13 cellular contexts compared by ENCODE assay signal in genomic region chr12:52628111-52628507, GRCh38. TPM values are rescaled to one million over a fixed set of nuclear protein-coding genes. Genes with fewer than 3 reads are reported as not detected.
A peak's percentile ranks its signal among the peaks of the same experiment; 100 is the strongest.
DNase-seq lines count a peak whose midpoint lies in the region; ATAC-seq and TF ChIP-seq lines count a peak whose summit lies in the region.
"Had no signal": no experiment of that assay in that cellular context is flagged by ENCODE, and none has a peak within 500 bp of the region (broad histone marks: within the 10 kb centered on the region; RNA-seq: fewer than 3 reads in every experiment).

No MANE protein-coding gene starts in this region.

- peak overlapping the region; percentile 5 for H3K4me3 Mint-ChIP-seq in activated naive CD4-positive, alpha-beta T cell treated with anti-CD3 and anti-CD28 coated beads for 36 hours
- H3K4me3 Mint-ChIP-seq in activated naive CD4-positive, alpha-beta T cell treated with anti-CD3 and anti-CD28 coated beads, Interleukin-2, amount 10 ng/mL, durations not matched to agents 7 days and 5 days, result no peak overlapping the region
- H3K4me3 Mint-ChIP-seq in central memory CD8-positive, alpha-beta T cell, result no peak overlapping the region
- no peak overlapping the region for H3K4me3 Mint-ChIP-seq in osteocyte (ENCODE audit: unreplicated experiment)

- H3K4me1 Mint-ChIP-seq in activated naive CD4-positive, alpha-beta T cell treated with anti-CD3 and anti-CD28 coated beads for 36 hours (ENCODE audit: low read depth), result peaks cover 71% of the 10 kb centered on the region
- peaks cover 54% of the 10 kb centered on the region for H3K4me1 Mint-ChIP-seq in activated naive CD4-positive, alpha-beta T cell treated with anti-CD3 and anti-CD28 coated beads, Interleukin-2, amount 10 ng/mL, durations not matched to agents 7 days and 5 days
- H3K4me1 Mint-ChIP-seq in central memory CD8-positive, alpha-beta T cell, result peaks cover 39% of the 10 kb centered on the region
- H3K4me1 Mint-ChIP-seq in osteocyte (ENCODE audit: unreplicated experiment), result no peaks in the 10 kb centered on the region

- intact Hi-C loops in activated naive CD4-positive, alpha-beta T cell treated with anti-CD3 and anti-CD28 coated beads for 36 hours (cut with micrococcal nuclease), result no loop called here

- TF ChIP-seq CTCF in osteocyte (IDR thresholded peaks at IDR 0.05) (no peak), GM13977 (IDR thresholded peaks at IDR 0.05; ENCODE audit: extremely low read depth, insufficient read depth, missing control alignments) (no peak)

- no peak overlapping the region for H3K27ac Mint-ChIP-seq in activated naive CD4-positive, alpha-beta T cell treated with anti-CD3 and anti-CD28 coated beads for 36 hours
- H3K27ac Mint-ChIP-seq in activated naive CD4-positive, alpha-beta T cell treated with anti-CD3 and anti-CD28 coated beads, Interleukin-2, amount 10 ng/mL, durations not matched to agents 7 days and 5 days, result no peak overlapping the region
- no peak overlapping the region for H3K27ac Mint-ChIP-seq in central memory CD8-positive, alpha-beta T cell (ENCODE audit: low read depth)
- H3K27ac Mint-ChIP-seq in osteocyte (ENCODE audit: unreplicated experiment), result no peak overlapping the region

- H3K9me3 Mint-ChIP-seq in activated naive CD4-positive, alpha-beta T cell treated with anti-CD3 and anti-CD28 coated beads for 36 hours, result peaks cover 1% of the 10 kb centered on the region
- no peaks in the 10 kb centered on the region for H3K9me3 Mint-ChIP-seq in activated naive CD4-positive, alpha-beta T cell treated with anti-CD3 and anti-CD28 coated beads, Interleukin-2, amount 10 ng/mL, durations not matched to agents 7 days and 5 days
- H3K9me3 Mint-ChIP-seq in central memory CD8-positive, alpha-beta T cell, result no peaks in the 10 kb centered on the region
- H3K9me3 Mint-ChIP-seq in osteocyte (ENCODE audit: unreplicated experiment), result no peaks in the 10 kb centered on the region

- no peak for ATAC-seq in central memory CD8-positive, alpha-beta T cell (replicated peaks; ENCODE audit: extremely low read depth, poor library complexity, severe bottlenecking)
- ATAC-seq in HG02678 (IDR thresholded peaks at IDR 0.05; ENCODE audit: unreplicated experiment), result no peak

- no peaks in the 10 kb centered on the region for H3K27me3 Mint-ChIP-seq in activated naive CD4-positive, alpha-beta T cell treated with anti-CD3 and anti-CD28 coated beads for 36 hours (ENCODE audit: low read depth)
- H3K27me3 Mint-ChIP-seq in activated naive CD4-positive, alpha-beta T cell treated with anti-CD3 and anti-CD28 coated beads, Interleukin-2, amount 10 ng/mL, durations not matched to agents 7 days and 5 days, result peaks cover under 1% of the 10 kb centered on the region
- H3K27me3 Mint-ChIP-seq in central memory CD8-positive, alpha-beta T cell, result no peaks in the 10 kb centered on the region
- peaks cover 72% of the 10 kb centered on the region for H3K27me3 Mint-ChIP-seq in osteocyte (ENCODE audit: unreplicated experiment)

- H3K36me3 Mint-ChIP-seq in activated naive CD4-positive, alpha-beta T cell treated with anti-CD3 and anti-CD28 coated beads for 36 hours (ENCODE audit: low read depth), result no peaks in the 10 kb centered on the region
- no peaks in the 10 kb centered on the region for H3K36me3 Mint-ChIP-seq in activated naive CD4-positive, alpha-beta T cell treated with anti-CD3 and anti-CD28 coated beads, Interleukin-2, amount 10 ng/mL, durations not matched to agents 7 days and 5 days
- no peaks in the 10 kb centered on the region for H3K36me3 Mint-ChIP-seq in central memory CD8-positive, alpha-beta T cell (ENCODE audit: insufficient read depth)
- H3K36me3 Mint-ChIP-seq in osteocyte (ENCODE audit: unreplicated experiment), result no peaks in the 10 kb centered on the region

- DNase-seq in activated naive CD4-positive, alpha-beta T cell treated with anti-CD3 and anti-CD28 coated beads for 36 hours, result no peak
- no peak for DNase-seq in activated naive CD4-positive, alpha-beta T cell treated with anti-CD3 and anti-CD28 coated beads, Interleukin-2, amount 10 ng/mL, durations not matched to agents 7 days and 5 days
- peak; percentile 1 for DNase-seq in D341Med (ENCODE audit: low spot score)
- peak; percentile 2 for DNase-seq in central memory CD8-positive, alpha-beta T cell (ENCODE audit: low spot score in 2 of 2)
- DNase-seq in osteocyte (ENCODE audit: extremely low spot score, unreplicated experiment), result peak; percentile 53
- DNase-seq in C1 segment of cervical spinal cord (lab: John Stamatoyannopoulos, UW), result no peak
- no peak for DNase-seq in GM13977 (ENCODE audit: low spot score)
- DNase-seq: BE2C, NCI-H1092, NCI-H2227 treated with DMSO at 0.1 percent for 48 hours, NCI-H526 treated with DMSO at 0.1 percent for 48 hours had no signal

- CTCF ChIA-PET in activated naive CD4-positive, alpha-beta T cell treated with anti-CD3 and anti-CD28 coated beads for 36 hours (lab: Charles Lee), result no interaction called here
- CTCF ChIA-PET in activated naive CD4-positive, alpha-beta T cell treated with anti-CD3 and anti-CD28 coated beads, Interleukin-2, amount 10 ng/mL, durations not matched to agents 7 days and 5 days (lab: Charles Lee), result no interaction called here

- in situ Hi-C loops in GM13977 (cut with MboI; ENCODE audit: low pct_unique_long_range_greater_than_20kb, low sequenced_read_pairs, unreplicated experiment), result no loop called here

RNA-seq across cellular contexts. Expression of gene KRT73, which starts 9.8 kb away (rescaled TPM):
- total RNA-seq in activated naive CD4-positive, alpha-beta T cell treated with anti-CD3 and anti-CD28 coated beads for 36 hours, result 1 to 10 TPM; 1.4 to 2.1 TPM
- not detected in 2 replicates for total RNA-seq in osteocyte
- total RNA-seq: MCF 10A had no signal

RNA-seq across cellular contexts. Expression of gene KRT2, which starts 23.9 kb away (rescaled TPM):
- not detected for total RNA-seq in activated naive CD4-positive, alpha-beta T cell treated with anti-CD3 and anti-CD28 coated beads for 36 hours
- total RNA-seq in osteocyte, result not detected in 2 replicates
- total RNA-seq: MCF 10A had no signal

RNA-seq across cellular contexts. Expression of gene KRT72, which starts 26.8 kb away (rescaled TPM):
- total RNA-seq in activated naive CD4-positive, alpha-beta T cell treated with anti-CD3 and anti-CD28 coated beads for 36 hours, result 1 to 10 TPM; 2.3 TPM
- not detected in 2 replicates for total RNA-seq in osteocyte
- total RNA-seq: MCF 10A had no signal

RNA-seq across cellular contexts. Expression of gene KRT1, which starts 52.1 kb away (rescaled TPM):
- not detected for total RNA-seq in activated naive CD4-positive, alpha-beta T cell treated with anti-CD3 and anti-CD28 coated beads for 36 hours
- not detected in 2 replicates for total RNA-seq in osteocyte
- total RNA-seq: MCF 10A had no signal

RNA-seq across cellular contexts. Expression of gene KRT74, which starts 54.5 kb away (rescaled TPM):
- not detected for total RNA-seq in activated naive CD4-positive, alpha-beta T cell treated with anti-CD3 and anti-CD28 coated beads for 36 hours
- not detected in 2 replicates for total RNA-seq in osteocyte
- total RNA-seq: MCF 10A had no signal

Comparison
In these comparisons a context has a peak if more than half of its experiments do, and no peak if none do; other contexts are left out.
1. DNase-seq: peak in D341Med (single experiment), central memory CD8-positive, alpha-beta T cell (2 of 2) and osteocyte (single experiment); none in activated naive CD4-positive, alpha-beta T cell treated with anti-CD3 and anti-CD28 coated beads for 36 hours (single experiment), activated naive CD4-positive, alpha-beta T cell treated with anti-CD3 and anti-CD28 coated beads, Interleukin-2, amount 10 ng/mL, durations not matched to agents 7 days and 5 days (single experiment), C1 segment of cervical spinal cord (0 of 14) and GM13977 (single experiment).